Comparison of ENCODE assay signal across 23 cellular contexts in the genomic region with DNA sequence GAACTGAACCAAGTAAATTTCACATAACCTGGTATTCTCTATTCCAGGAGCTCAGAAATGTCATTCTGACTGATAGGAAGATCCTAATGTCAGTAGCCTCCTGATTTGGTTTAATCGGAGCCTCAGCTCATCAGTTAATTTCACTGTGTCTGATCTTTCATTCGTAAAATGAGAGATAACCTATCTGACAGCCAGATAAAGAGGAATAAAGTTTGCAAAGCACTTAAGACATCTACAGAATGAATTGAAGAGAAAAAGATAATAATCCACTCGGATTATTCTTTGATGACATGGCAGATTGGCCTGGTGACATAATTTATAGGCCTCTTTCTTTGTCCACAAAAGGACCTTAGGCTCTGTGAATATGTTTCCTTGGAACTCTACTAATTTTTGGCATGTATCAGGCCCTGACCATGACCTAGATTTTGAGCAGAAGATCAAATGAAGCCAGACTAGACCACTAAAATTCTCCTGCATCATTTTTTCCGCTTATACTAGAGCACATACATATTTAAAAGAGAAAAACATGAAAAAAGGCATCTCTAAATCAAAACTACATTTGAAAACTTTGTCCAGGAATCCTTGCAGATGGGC.
DNase-seq lines count a peak whose midpoint lies in the region; ATAC-seq, FAIRE-seq and TF ChIP-seq lines count a peak whose summit lies in the region.
"Had no signal": no experiment of that assay in that cellular context is flagged by ENCODE, and none has a peak within 500 bp of the region (broad histone marks: within the 10 kb centered on the region; RNA-seq: fewer than 3 reads in every experiment).

No MANE protein-coding gene starts in this region.

- WGBS in HepG2 (ENCODE audit: low lambda C conversion rate): 7% methylated on average over 4 of the region's 4 CpGs
- WGBS in right lobe of liver (ENCODE audit: insufficient coverage, low coverage, low lambda C conversion rate, missing lambda C conversion rate): 75% methylated on average over 4 of the region's 4 CpGs
- no CpG with 5 or more reads among the region's 4 CpGs for WGBS in trophoblast cell (ENCODE audit: extremely low coverage, insufficient coverage, insufficient read length)
- 85% methylated on average over 4 of the region's 4 CpGs for WGBS in esophagus muscularis mucosa

- TF ChIP-seq POLR2A in HepG2 (IDR thresholded peaks at IDR 0.05; ENCODE audit: insufficient read depth in 1 of 2, low read depth in 2 of 2, low read length in 2 of 2) (no peak), right lobe of liver (IDR thresholded peaks at IDR 0.05) (no peak), esophagus muscularis mucosa (IDR thresholded peaks at IDR 0.05; ENCODE audit: low read depth) (no peak)

- H2AFZ ChIP-seq in HepG2 (ENCODE audit: low read length) (no peak overlapping the region), trophoblast cell (ENCODE audit: insufficient read depth, low read length, poor library complexity) (no peak overlapping the region)

- no peak overlapping the region for H3K14ac ChIP-seq in trophoblast cell (ENCODE audit: low read length)

- no peak overlapping the region for H2AK5ac ChIP-seq in trophoblast cell (ENCODE audit: low read length)

- H3K79me1 ChIP-seq in trophoblast cell (ENCODE audit: low read length): no peaks in the 10 kb centered on the region

- H2BK12ac ChIP-seq in trophoblast cell (ENCODE audit: low read length): no peak overlapping the region

- no peak overlapping the region for H4K8ac ChIP-seq in trophoblast cell (ENCODE audit: low read depth, low read length)

- H3K9me3 ChIP-seq in HepG2 (ENCODE audit: low read length) (no peaks in the 10 kb centered on the region), right lobe of liver (no peaks in the 10 kb centered on the region), trophoblast cell (ENCODE audit: insufficient read depth, low read depth, low read length) (no peaks in the 10 kb centered on the region), esophagus muscularis mucosa (no peaks in the 10 kb centered on the region)

- BruUV-seq in HepG2 (replicated peaks; lab: Mats Ljungman, UMichigan): no TSS peak

- no peak overlapping the region for H3K18ac ChIP-seq in trophoblast cell (ENCODE audit: low read length)

- no peak overlapping the region for H3K4ac ChIP-seq in trophoblast cell (ENCODE audit: low read depth, low read length)

- TF ChIP-seq EP300 in HepG2 (IDR thresholded peaks at IDR 0.05; ENCODE audit: low read depth in 2 of 2, low read length in 2 of 2) (no peak), HepG2 (CRISPR knock-in tag; IDR thresholded peaks at IDR 0.05; ENCODE audit: borderline replicate concordance) (no peak), esophagus muscularis mucosa (IDR thresholded peaks at IDR 0.05) (no peak)

- H2BK120ac ChIP-seq in trophoblast cell (ENCODE audit: insufficient read depth, low read length, poor library complexity): no peak overlapping the region

- H4K91ac ChIP-seq in trophoblast cell (ENCODE audit: low read depth, low read length): no peak overlapping the region

- H3K4me1 ChIP-seq in HepG2 (ENCODE audit: insufficient read depth, low read length): no peaks in the 10 kb centered on the region
- H3K4me1 ChIP-seq in right lobe of liver: peaks cover 0 to 8% (median 3%) of the 10 kb centered on the region in 4 donors
- peaks cover 0 to 3% of the 10 kb centered on the region in 2 experiments for H3K4me1 ChIP-seq in trophoblast cell (ENCODE audit: control insufficient read depth in 1 of 2, insufficient read depth in 2 of 2, low read length in 2 of 2)
- peaks cover 0 to 10% (median 0%) of the 10 kb centered on the region in 4 donors for H3K4me1 ChIP-seq in esophagus muscularis mucosa

- H3K27ac ChIP-seq in HepG2 (ENCODE audit: extremely low read length, insufficient read depth, low read length) (no peak overlapping the region), right lobe of liver (no peak overlapping the region), trophoblast cell (ENCODE audit: low read depth, low read length) (no peak overlapping the region), esophagus muscularis mucosa (replicated peaks in 1 of 4) (no peak overlapping the region)
- H3K27ac ChIP-seq: 22Rv1, SK-N-MC had no signal

- FAIRE-seq in HepG2 (lab: Jason Lieb, UNC): no peak
- FAIRE-seq: GM18507, GM19239, HTR-8/SVneo had no signal

- H3K36me3 ChIP-seq in HepG2 (replicated peaks in 1 of 2; ENCODE audit: control insufficient read depth in 1 of 2, insufficient read depth in 2 of 2, low read length in 2 of 2) (no peaks in the 10 kb centered on the region), right lobe of liver (no peaks in the 10 kb centered on the region), trophoblast cell (ENCODE audit: control insufficient read depth in 1 of 2, insufficient read depth in 2 of 2, low read length in 2 of 2) (no peaks in the 10 kb centered on the region), esophagus muscularis mucosa (no peaks in the 10 kb centered on the region)

- TF ChIP-seq RAD21 in HepG2 (CRISPR knock-in tag; IDR thresholded peaks at IDR 0.05): no peak

- H3K9ac ChIP-seq in HepG2 (ENCODE audit: insufficient read depth, low read depth, low read length) (no peak overlapping the region), trophoblast cell (ENCODE audit: low read length) (no peak overlapping the region)

- H3K27me3 ChIP-seq in HepG2 (ENCODE audit: control insufficient read depth in 1 of 2, insufficient read depth in 2 of 2, low read length in 2 of 2) (peaks cover 0 to 4% of the 10 kb centered on the region in 2 experiments; a peak in 1 of 5 replicates), right lobe of liver (no peaks in the 10 kb centered on the region), trophoblast cell (ENCODE audit: insufficient read depth, low read length) (no peaks in the 10 kb centered on the region), esophagus muscularis mucosa (peaks cover 0 to 14% (median 0%) of the 10 kb centered on the region in 4 donors)

- no peak overlapping the region for H3K4me3 ChIP-seq in HepG2 (replicated peaks in 1 of 3; ENCODE audit: insufficient read depth in 1 of 3, low read depth in 2 of 3, low read length in 3 of 3)
- H3K4me3 ChIP-seq in right lobe of liver: no peak overlapping the region
- H3K4me3 ChIP-seq in trophoblast cell (ENCODE audit: low read depth, low read length): no peak overlapping the region
- no peak overlapping the region for H3K4me3 ChIP-seq in esophagus muscularis mucosa
- H3K4me3 ChIP-seq: SK-N-MC had no signal

- no peak overlapping the region for H3K23ac ChIP-seq in trophoblast cell (ENCODE audit: low read length)

- no peak overlapping the region for H4K12ac ChIP-seq in trophoblast cell (ENCODE audit: low read depth, low read length)

- ATAC-seq in HepG2 (no peak), right lobe of liver (no peak)

- no peak overlapping the region for H2BK5ac ChIP-seq in trophoblast cell (ENCODE audit: low read depth, low read length, poor library complexity)

- no peaks in the 10 kb centered on the region for H3K79me2 ChIP-seq in HepG2 (ENCODE audit: insufficient read depth, low read length)
- no peaks in the 10 kb centered on the region for H3K79me2 ChIP-seq in trophoblast cell (ENCODE audit: control insufficient read depth, insufficient read depth, low read length, poor library complexity)

- POLR2A ChIA-PET in HepG2 (lab: Yijun Ruan, JAX): no interaction called here

- no peaks in the 10 kb centered on the region for H4K20me1 ChIP-seq in HepG2 (ENCODE audit: insufficient read depth, low read length)

- in situ Hi-C loops in HepG2 (cut with HindIII; ENCODE audit: extremely low pct_ligation_motif_present, low pct_unique_long_range_greater_than_20kb): no loop called here

- TF ChIP-seq CTCF in HepG2 (CRISPR knock-in tag; IDR thresholded peaks at IDR 0.05) (no peak), right lobe of liver (IDR thresholded peaks at IDR 0.05) (no peak), esophagus muscularis mucosa (IDR thresholded peaks at IDR 0.05) (no peak)

- H3K4me2 ChIP-seq in HepG2 (ENCODE audit: low read depth, low read length): no peak overlapping the region
- H3K4me2 ChIP-seq in trophoblast cell (ENCODE audit: low read length): no peak overlapping the region

- no peak for DNase-seq in HepG2 (ENCODE audit: low spot score)
- no peak for DNase-seq in right lobe of liver
- peak; percentile 41 for DNase-seq in iris pigment epithelial cell (ENCODE audit: low read depth)
- DNase-seq in trophoblast cell: peak; percentile 15 to 77
- no peak for DNase-seq in NK-92 treated with Interleukin-12 subunit alpha and Interleukin-12 subunit beta, amount 100 ng/mL, for 24 hours (lab: John Stamatoyannopoulos, UW)
- DNase-seq in NCI-H1694 treated with DMSO at 0.1 percent for 48 hours (lab: John Stamatoyannopoulos, UW): no peak
- no peak for DNase-seq in glomerular visceral epithelial cell (ENCODE audit: extremely low spot score)
- DNase-seq in esophagus muscularis mucosa (ENCODE audit: extremely low spot score): no peak
- DNase-seq: AML-193; C1 segment of cervical spinal cord; CD8-positive, alpha-beta memory T cell; GDM1; MV-4-11; NCI-H1694; NCI-H2081 treated with DMSO at 0.1 percent for 48 hours; NCI-H446; RPMI8226; SHP77 had no signal

- intact Hi-C loops in HepG2 (cut with micrococcal nuclease; ENCODE audit: unreplicated experiment): no loop called here
- intact Hi-C loops in right lobe of liver (cut with DNase I): no loop called here
- intact Hi-C loops in esophagus muscularis mucosa (cut with DNase I): no loop called here

- CTCF ChIA-PET in HepG2 (lab: Yijun Ruan, JAX; ENCODE audit: low intra/inter-chr PET ratio, low total read pairs): no interaction called here

TF ChIP-seq in HepG2, 621 proteins besides CTCF, POLR2A, EP300 and RAD21 (continues in another document):
- TF ChIP-seq, protein P1, sequence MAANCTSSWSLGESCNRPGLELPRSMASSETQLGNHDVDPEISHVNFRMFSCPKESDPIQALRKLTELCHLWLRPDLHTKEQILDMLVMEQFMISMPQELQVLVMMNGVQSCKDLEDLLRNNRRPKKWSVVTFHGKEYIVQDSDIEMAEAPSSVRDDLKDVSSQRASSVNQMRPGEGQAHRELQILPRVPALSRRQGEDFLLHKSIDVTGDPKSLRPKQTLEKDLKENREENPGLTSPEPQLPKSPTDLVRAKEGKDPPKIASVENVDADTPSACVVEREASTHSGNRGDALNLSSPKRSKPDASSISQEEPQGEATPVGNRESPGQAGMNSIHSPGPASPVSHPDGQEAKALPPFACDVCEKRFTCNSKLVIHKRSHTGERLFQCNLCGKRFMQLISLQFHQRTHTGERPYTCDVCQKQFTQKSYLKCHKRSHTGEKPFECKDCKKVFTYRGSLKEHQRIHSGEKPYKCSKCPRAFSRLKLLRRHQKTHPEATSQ (CRISPR knock-in tag; IDR thresholded peaks at IDR 0.05; ENCODE audit: borderline replicate concordance): no peak
- TF ChIP-seq PHF20 (CRISPR knock-in tag; IDR thresholded peaks at IDR 0.05): no peak
- no peak for TF ChIP-seq HOXA5 (CRISPR knock-in tag; IDR thresholded peaks at IDR 0.05)
- no peak for TF ChIP-seq ZMYM4 (CRISPR knock-in tag; IDR thresholded peaks at IDR 0.05)

Comparison
In these comparisons a context has a peak if more than half of its experiments do, and no peak if none do; other contexts are left out.
1. DNase-seq: peak in iris pigment epithelial cell (single experiment) and trophoblast cell (2 of 2); none in HepG2 (single experiment), right lobe of liver (0 of 3), NK-92 treated with Interleukin-12 subunit alpha and Interleukin-12 subunit beta, amount 100 ng/mL, for 24 hours (single experiment), NCI-H1694 treated with DMSO at 0.1 percent for 48 hours (single experiment), glomerular visceral epithelial cell (single experiment) and esophagus muscularis mucosa (single experiment).